In the genomic region with DNA sequence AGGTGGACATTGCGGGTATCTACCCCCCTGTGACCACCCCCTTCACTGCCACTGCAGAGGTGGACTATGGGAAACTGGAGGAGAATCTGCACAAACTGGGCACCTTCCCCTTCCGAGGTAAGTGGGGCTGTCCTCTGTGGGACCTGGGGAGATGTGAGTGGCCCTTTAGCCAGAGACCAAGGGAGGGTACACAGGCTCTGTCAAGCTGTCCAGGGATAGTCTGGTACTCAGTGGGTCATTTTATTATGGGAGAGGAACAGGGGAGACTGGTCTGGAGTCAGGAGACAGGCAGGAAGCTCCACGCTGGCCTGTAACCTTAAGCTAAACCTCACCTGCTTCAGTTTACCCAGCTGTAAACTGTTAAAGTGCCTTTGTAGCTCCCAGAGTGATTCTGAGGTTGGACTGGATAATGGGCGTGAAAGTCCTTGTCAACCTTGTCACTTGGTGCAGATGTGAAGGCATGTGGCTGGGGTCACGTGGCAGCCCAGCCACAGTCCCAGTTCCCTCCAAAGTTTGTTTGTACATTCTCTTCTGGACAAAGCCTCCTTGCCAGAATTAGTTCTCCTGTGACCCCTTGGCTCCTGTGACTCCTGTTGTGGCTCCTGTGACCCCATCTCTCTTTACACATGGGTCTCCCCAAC, we compare ENCODE assay signal across 12 cellular contexts. TPM values are rescaled to one million over a fixed set of nuclear protein-coding genes. Genes with fewer than 3 reads are reported as not detected.
DNase-seq lines count a peak whose midpoint lies in the region; ATAC-seq and TF ChIP-seq lines count a peak whose summit lies in the region.
"Had no signal": no experiment of that assay in that cellular context is flagged by ENCODE, and none has a peak within 500 bp of the region (broad histone marks: within the 10 kb centered on the region; RNA-seq: fewer than 3 reads in every experiment).

No MANE protein-coding gene starts in this region.

- peak overlapping the region; percentile 60 for H3K4me2 ChIP-seq in osteoblast (ENCODE audit: insufficient read depth, low read length)

- DNase-seq in MG63 (no peak), Right ventricle myocardium superior (no peak), osteoblast (ENCODE audit: insufficient read length, low spot score, missing footprints) (no peak), DMS153 (lab: John Stamatoyannopoulos, UW) (no peak), SW 1271 (lab: John Stamatoyannopoulos, UW) (no peak)
- DNase-seq in T-helper 2 cell treated with Interferon-gamma antibody and Interleukin-4, amounts not matched to agents 5 μg/mL and 100 μg/mL, for 36 hours (ENCODE audit: low spot score): no peak
- DNase-seq: activated CD4-positive, alpha-beta T cell treated with anti-CD3 and anti-CD28 coated beads, Interleukin-2, amount 10 ng/mL, durations not matched to agents 7 days and 5 days; stimulated activated CD4-positive, alpha-beta T cell treated with anti-CD3 and anti-CD28 coated beads, Interleukin-4, amount 100 ng/mL, for 24 hours had no signal

- H3K27me3 Mint-ChIP-seq in T-helper 2 cell treated with Interferon-gamma antibody and Interleukin-4, amounts not matched to agents 5 μg/mL and 100 μg/mL, for 36 hours (ENCODE audit: low read depth): no peaks in the 10 kb centered on the region
- H3K27me3 Mint-ChIP-seq: activated CD4-positive, alpha-beta T cell treated with anti-CD3 and anti-CD28 coated beads, Interleukin-2, amount 10 ng/mL, durations not matched to agents 7 days and 5 days had no signal

- H3K9me3 ChIP-seq in MG63: no peaks in the 10 kb centered on the region
- no peaks in the 10 kb centered on the region for H3K9me3 ChIP-seq in osteoblast (ENCODE audit: low read depth, low read length)

- H3K27ac Mint-ChIP-seq in T-helper 2 cell treated with Interferon-gamma antibody and Interleukin-4, amounts not matched to agents 5 μg/mL and 100 μg/mL, for 36 hours: no peak overlapping the region
- H3K27ac Mint-ChIP-seq: activated CD4-positive, alpha-beta T cell treated with anti-CD3 and anti-CD28 coated beads, Interleukin-2, amount 10 ng/mL, durations not matched to agents 7 days and 5 days had no signal

- no peaks in the 10 kb centered on the region for H3K36me3 Mint-ChIP-seq in T-helper 2 cell treated with Interferon-gamma antibody and Interleukin-4, amounts not matched to agents 5 μg/mL and 100 μg/mL, for 36 hours (ENCODE audit: low read depth)

- intact Hi-C loops in Right ventricle myocardium superior (cut with DNase I): no loop called here

- H3K27me3 ChIP-seq in MG63 (no peaks in the 10 kb centered on the region), osteoblast (ENCODE audit: insufficient read depth, low read length) (no peaks in the 10 kb centered on the region)

- H3K9me3 Mint-ChIP-seq in T-helper 2 cell treated with Interferon-gamma antibody and Interleukin-4, amounts not matched to agents 5 μg/mL and 100 μg/mL, for 36 hours: no peaks in the 10 kb centered on the region
- H3K9me3 Mint-ChIP-seq: activated CD4-positive, alpha-beta T cell treated with anti-CD3 and anti-CD28 coated beads, Interleukin-2, amount 10 ng/mL, durations not matched to agents 7 days and 5 days had no signal

- TF ChIP-seq CTCF in C4-2B (conservative IDR thresholded peaks at IDR 0.05) (no peak), osteoblast (IDR thresholded peaks at IDR 0.05; ENCODE audit: extremely low read depth, low read depth, low read length) (no peak)

- H3K79me2 ChIP-seq in osteoblast (ENCODE audit: insufficient read depth, low read length): no peaks in the 10 kb centered on the region

- peak; percentile 56 for ATAC-seq in Right ventricle myocardium superior (ENCODE audit: poor library complexity)
- no peak for ATAC-seq in HG02642 (IDR thresholded peaks at IDR 0.05; ENCODE audit: poor library complexity, unreplicated experiment)

- H3K27ac ChIP-seq in C4-2B: peak overlapping the region; percentile 59
- peak overlapping the region; percentile 36 for H3K27ac ChIP-seq in osteoblast (ENCODE audit: low read depth, low read length)
- H3K27ac ChIP-seq: epithelial cell of prostate had no signal

- peak overlapping the region; percentile 75 for H2AFZ ChIP-seq in osteoblast (ENCODE audit: low read length)

- no peaks in the 10 kb centered on the region for H3K4me1 Mint-ChIP-seq in T-helper 2 cell treated with Interferon-gamma antibody and Interleukin-4, amounts not matched to agents 5 μg/mL and 100 μg/mL, for 36 hours (ENCODE audit: low read depth)

- H4K20me1 ChIP-seq in osteoblast (ENCODE audit: insufficient read depth, low read length): no peaks in the 10 kb centered on the region

- no peaks in the 10 kb centered on the region for H3K36me3 ChIP-seq in MG63
- no peaks in the 10 kb centered on the region for H3K36me3 ChIP-seq in osteoblast (ENCODE audit: insufficient read depth, low read length)

- no peak overlapping the region for H3K4me3 Mint-ChIP-seq in T-helper 2 cell treated with Interferon-gamma antibody and Interleukin-4, amounts not matched to agents 5 μg/mL and 100 μg/mL, for 36 hours
- H3K4me3 Mint-ChIP-seq: activated CD4-positive, alpha-beta T cell treated with anti-CD3 and anti-CD28 coated beads, Interleukin-2, amount 10 ng/mL, durations not matched to agents 7 days and 5 days had no signal

- H3K4me1 ChIP-seq in osteoblast (ENCODE audit: insufficient read depth, low read length): peaks cover 10% of the 10 kb centered on the region

- peak overlapping the region; percentile 40 for H3K4me3 ChIP-seq in MG63
- no peak overlapping the region for H3K4me3 ChIP-seq in osteoblast (ENCODE audit: insufficient read depth, low read length)

RNA-seq across cellular contexts. Expression of gene HOGA1, which starts 0.7 kb away (rescaled TPM):
- 5.0 and 6.7 TPM in 2 replicates for total RNA-seq in MG63 (2014; rRNA removed; shearing (Covaris generic); ENCODE audit: low replicate concordance)
- total RNA-seq in Right ventricle myocardium superior: 18.7 TPM
- total RNA-seq in osteoblast: 1.4 and 2.7 TPM in 2 replicates
- total RNA-seq: activated CD4-positive, alpha-beta T cell treated with anti-CD3 and anti-CD28 coated beads, Interleukin-2, amount 10 ng/mL, durations not matched to agents 7 days and 5 days had no signal

RNA-seq across cellular contexts. Expression of gene C10orf62, which starts 4.6 kb away (rescaled TPM):
- not detected in 2 replicates for total RNA-seq in MG63 (2014; rRNA removed; shearing (Covaris generic); ENCODE audit: low replicate concordance)
- total RNA-seq in Right ventricle myocardium superior (0.48 TPM), osteoblast (0.29 and 0.36 TPM in 2 replicates)
- total RNA-seq: activated CD4-positive, alpha-beta T cell treated with anti-CD3 and anti-CD28 coated beads, Interleukin-2, amount 10 ng/mL, durations not matched to agents 7 days and 5 days; ureter had no signal

RNA-seq across cellular contexts. Expression of gene ANKRD2, which starts 12.3 kb away (rescaled TPM):
- not detected in 2 replicates for total RNA-seq in MG63 (2014; rRNA removed; shearing (Covaris generic); ENCODE audit: low replicate concordance)
- total RNA-seq in Right ventricle myocardium superior (152 TPM), osteoblast (0.29 and 0.72 TPM in 2 replicates)

RNA-seq across cellular contexts. Expression of gene MORN4, which starts 48.4 kb away (rescaled TPM):
- 5.7 and 7.0 TPM in 2 replicates for total RNA-seq in MG63 (2014; rRNA removed; shearing (Covaris generic); ENCODE audit: low replicate concordance)
- total RNA-seq in Right ventricle myocardium superior (8.1 TPM), osteoblast (4.0 and 7.7 TPM in 2 replicates)

RNA-seq across cellular contexts. Expression of gene PI4K2A, which starts 55.6 kb away (rescaled TPM):
- total RNA-seq in MG63 (2014; rRNA removed; shearing (Covaris generic); ENCODE audit: low replicate concordance): 25.8 and 28.1 TPM in 2 replicates
- total RNA-seq in Right ventricle myocardium superior (9.9 TPM), osteoblast (23.5 and 28.9 TPM in 2 replicates)

Comparison
In these comparisons a context has a peak if more than half of its experiments do, and no peak if none do; other contexts are left out.
1. RNA of gene ANKRD2, which starts 12.3 kb away (total RNA-seq): 152 TPM in Right ventricle myocardium superior (single experiment); 0.29 to 0.72 TPM in osteoblast and not detected in MG63; every median in the first group is over 10 times any median in the second.